Comparison of ENCODE assay signal across 8 cellular contexts in the genomic region with DNA sequence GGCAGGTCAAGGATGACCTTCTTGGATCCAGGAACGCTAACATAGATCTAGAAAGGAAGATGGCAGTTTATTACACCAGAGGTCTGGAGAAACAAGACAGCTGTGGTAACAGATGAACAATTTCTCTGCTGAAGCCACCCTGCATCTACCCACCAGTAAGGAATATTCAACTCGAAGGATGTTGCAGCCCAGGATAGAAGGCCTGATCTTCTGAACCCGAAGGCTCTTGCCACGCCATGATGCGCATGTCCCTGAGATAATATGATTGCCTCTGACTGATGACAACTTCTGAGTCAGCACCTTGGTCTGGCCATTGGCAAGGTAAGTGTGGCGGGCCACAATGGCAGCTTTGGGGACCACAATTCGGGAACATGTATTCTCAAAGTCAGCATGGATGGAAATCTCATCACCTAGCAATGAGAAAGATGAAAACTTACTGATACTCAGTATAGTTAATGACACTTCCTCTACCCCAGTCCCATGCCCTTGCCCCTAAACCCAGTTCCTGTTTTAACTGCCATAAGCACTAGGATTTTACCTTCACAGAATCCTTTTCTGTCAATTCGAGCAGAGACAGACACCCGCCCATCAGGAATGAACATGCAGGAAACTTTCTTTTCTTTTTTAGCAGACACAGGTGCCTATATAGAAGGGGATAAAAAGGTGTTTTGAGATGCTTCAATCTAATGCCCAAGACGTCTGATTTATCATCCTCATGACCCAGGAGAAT. TPM values are rescaled to one million over a fixed set of nuclear protein-coding genes. Genes with fewer than 3 reads are reported as not detected.
DNase-seq lines count a peak whose midpoint lies in the region; ATAC-seq and TF ChIP-seq lines count a peak whose summit lies in the region.

No MANE protein-coding gene starts in this region.

- no peak overlapping the region for H3K4ac ChIP-seq in trophoblast cell (ENCODE audit: low read depth, low read length)

- no peak overlapping the region for H2AK5ac ChIP-seq in trophoblast cell (ENCODE audit: low read length)

- H3K14ac ChIP-seq in trophoblast cell (ENCODE audit: low read length): no peak overlapping the region

- H4K8ac ChIP-seq in trophoblast cell (ENCODE audit: low read depth, low read length): no peak overlapping the region

- ATAC-seq in PC-3 (no peak), HG02852 (IDR thresholded peaks at IDR 0.05; ENCODE audit: unreplicated experiment) (no peak), HG03108 (IDR thresholded peaks at IDR 0.05; ENCODE audit: unreplicated experiment) (no peak)

- POLR2A ChIA-PET in PC-3 (lab: Charles Lee; ENCODE audit: unreplicated experiment): no interaction called here

- CTCF ChIA-PET in PC-3 (lab: Charles Lee): no interaction called here

- H3K79me2 ChIP-seq in PC-3 (ENCODE audit: low read length): peaks cover 44% of the 10 kb centered on the region
- no peaks in the 10 kb centered on the region for H3K79me2 ChIP-seq in trophoblast cell (ENCODE audit: control insufficient read depth, insufficient read depth, low read length, poor library complexity)

- H3K27ac ChIP-seq in PC-3 (ENCODE audit: low read length) (no peak overlapping the region), brain microvascular endothelial cell (no peak overlapping the region), mucosa of rectum (ENCODE audit: low read depth in 2 of 2, low read length in 2 of 2) (peak overlapping the region; percentile 95 to 99), trophoblast cell (ENCODE audit: low read depth, low read length) (no peak overlapping the region)

- intact Hi-C loops in PC-3 (cut with micrococcal nuclease): no loop called here

- peaks cover 6% of the 10 kb centered on the region for H3K79me1 ChIP-seq in trophoblast cell (ENCODE audit: low read length)

- H2BK12ac ChIP-seq in trophoblast cell (ENCODE audit: low read length): no peak overlapping the region

- peaks cover 40% of the 10 kb centered on the region for H3K36me3 ChIP-seq in ES-I3 (ENCODE audit: insufficient read depth, low read length)
- peaks cover 34% of the 10 kb centered on the region for H3K36me3 ChIP-seq in PC-3 (ENCODE audit: low read depth, low read length)
- peaks cover 30% of the 10 kb centered on the region for H3K36me3 ChIP-seq in brain microvascular endothelial cell (replicated peaks)
- peaks cover 36 to 40% of the 10 kb centered on the region in 2 donors for H3K36me3 ChIP-seq in mucosa of rectum (ENCODE audit: control insufficient read depth in 2 of 2, insufficient read depth in 2 of 2, low read length in 2 of 2)
- H3K36me3 ChIP-seq in trophoblast cell (ENCODE audit: control insufficient read depth in 1 of 2, insufficient read depth in 2 of 2, low read length in 2 of 2): peaks cover 6 to 8% of the 10 kb centered on the region in 2 experiments

- TF ChIP-seq CTCF in PC-3 (conservative IDR thresholded peaks at IDR 0.05; ENCODE audit: low read depth, low read length) (no peak), brain microvascular endothelial cell (IDR thresholded peaks at IDR 0.05; ENCODE audit: low read depth, low read length, missing control alignments) (no peak)

- H3K4me2 ChIP-seq in PC-3 (ENCODE audit: low read length): peak overlapping the region; percentile 98
- H3K4me2 ChIP-seq in trophoblast cell (ENCODE audit: low read length): no peak overlapping the region

- H3K4me1 ChIP-seq in ES-I3 (ENCODE audit: insufficient read depth, low read length) (peaks cover 29% of the 10 kb centered on the region), PC-3 (ENCODE audit: insufficient read depth, low read length) (peaks cover 38% of the 10 kb centered on the region), mucosa of rectum (ENCODE audit: control insufficient read depth in 2 of 2, insufficient read depth in 2 of 2, low read length in 2 of 2) (peaks cover 43 to 51% of the 10 kb centered on the region in 2 donors), trophoblast cell (ENCODE audit: control insufficient read depth in 1 of 2, insufficient read depth in 2 of 2, low read length in 2 of 2) (peaks cover 9 to 24% of the 10 kb centered on the region in 2 experiments)

- DNase-seq in PC-3 (no peak), brain microvascular endothelial cell (no peak), trophoblast cell (no peak), DMS79 (lab: John Stamatoyannopoulos, UW) (no peak)

- H4K91ac ChIP-seq in trophoblast cell (ENCODE audit: low read depth, low read length): no peak overlapping the region

- peaks cover 9% of the 10 kb centered on the region for H3F3A ChIP-seq in PC-3 (ENCODE audit: low read length, unreplicated experiment)

- H2AFZ ChIP-seq in PC-3 (ENCODE audit: low read length) (no peak overlapping the region), trophoblast cell (ENCODE audit: insufficient read depth, low read length, poor library complexity) (no peak overlapping the region)

- no peaks in the 10 kb centered on the region for H3K27me3 ChIP-seq in PC-3 (ENCODE audit: low read length)
- no peaks in the 10 kb centered on the region for H3K27me3 ChIP-seq in brain microvascular endothelial cell (replicated peaks)
- no peaks in the 10 kb centered on the region for H3K27me3 ChIP-seq in mucosa of rectum (ENCODE audit: control insufficient read depth in 2 of 2, insufficient read depth in 2 of 2, low read length in 2 of 2)
- H3K27me3 ChIP-seq in trophoblast cell (ENCODE audit: insufficient read depth, low read length): no peaks in the 10 kb centered on the region

- no peaks in the 10 kb centered on the region for H3K9me2 ChIP-seq in PC-3 (replicated peaks; ENCODE audit: low read length)

- no peak overlapping the region for H3K18ac ChIP-seq in trophoblast cell (ENCODE audit: low read length)

- no CpG with 5 or more reads among the region's 10 CpGs for WGBS in trophoblast cell (ENCODE audit: extremely low coverage, insufficient coverage, insufficient read length)

- H2BK120ac ChIP-seq in trophoblast cell (ENCODE audit: insufficient read depth, low read length, poor library complexity): no peak overlapping the region

- H2BK5ac ChIP-seq in trophoblast cell (ENCODE audit: low read depth, low read length, poor library complexity): no peak overlapping the region

- no peak overlapping the region for H3K23ac ChIP-seq in trophoblast cell (ENCODE audit: low read length)

- peaks cover 34% of the 10 kb centered on the region for H4K20me1 ChIP-seq in PC-3 (ENCODE audit: low read length)

- in situ Hi-C loops in brain microvascular endothelial cell (cut with HindIII; ENCODE audit: low pct_ligation_motif_present, low sequenced_read_pairs): no loop called here

- H3K9ac ChIP-seq in ES-I3 (ENCODE audit: low read depth, low read length) (peak overlapping the region; percentile 99; the same call in 1 of the 2 replicates), PC-3 (ENCODE audit: low read length) (peak overlapping the region; percentile 94), mucosa of rectum (ENCODE audit: low read depth in 1 of 2, low read length in 2 of 2) (peak overlapping the region; percentile 94 to 100), trophoblast cell (ENCODE audit: low read length) (no peak overlapping the region)

- H3K9me3 ChIP-seq in ES-I3 (ENCODE audit: control insufficient read depth, insufficient read depth, low read length) (no peaks in the 10 kb centered on the region), PC-3 (ENCODE audit: low read length) (no peaks in the 10 kb centered on the region), mucosa of rectum (ENCODE audit: control insufficient read depth in 2 of 2, low read length in 2 of 2) (no peaks in the 10 kb centered on the region), trophoblast cell (ENCODE audit: insufficient read depth, low read depth, low read length) (no peaks in the 10 kb centered on the region)

- H3K4me3 ChIP-seq in PC-3 (ENCODE audit: low read length) (peak overlapping the region; percentile 99), brain microvascular endothelial cell (ENCODE audit: low read depth, low read length) (peak overlapping the region; percentile 88), mucosa of rectum (ENCODE audit: low read length in 2 of 2) (peak overlapping the region; percentile 98 to 100), trophoblast cell (ENCODE audit: low read depth, low read length) (no peak overlapping the region)

- no peak overlapping the region for H4K12ac ChIP-seq in trophoblast cell (ENCODE audit: low read depth, low read length)

- BruUV-seq in PC-3 (replicated peaks; lab: Mats Ljungman, UMichigan): no TSS peak

RNA-seq across cellular contexts. Expression of a gene that starts 1.8 kb away (rescaled TPM):
- total RNA-seq in PC-3 (2014; rRNA removed): 45.3 and 66.6 TPM in 2 replicates
- polyA plus RNA-seq in trophoblast cell (2013): 15.9 and 17.2 TPM in 2 replicates

RNA-seq across cellular contexts. Expression of a gene that starts 27.0 kb away (rescaled TPM):
- total RNA-seq in PC-3 (2014; rRNA removed): not detected in 2 replicates
- 0.01 and 0.03 TPM in 2 replicates for polyA plus RNA-seq in trophoblast cell (2013)

RNA-seq across cellular contexts. Expression of a gene that starts 30.1 kb away (rescaled TPM):
- total RNA-seq in PC-3 (2014; rRNA removed): 3.7 and 8.4 TPM in 2 replicates
- polyA plus RNA-seq in trophoblast cell (2013): 5.4 and 7.0 TPM in 2 replicates

RNA-seq across cellular contexts. Expression of a gene that starts 30.2 kb away (rescaled TPM):
- total RNA-seq in PC-3 (2014; rRNA removed): 0.29 and 2.8 TPM in 2 replicates
- 0.08 and 0.11 TPM in 2 replicates for polyA plus RNA-seq in trophoblast cell (2013)

RNA-seq across cellular contexts. Expression of a gene that starts 36.7 kb away (rescaled TPM):
- total RNA-seq in PC-3 (2014; rRNA removed): 12.5 and 13.6 TPM in 2 replicates
- polyA plus RNA-seq in trophoblast cell (2013): 2.1 and 2.2 TPM in 2 replicates

Comparison
In these comparisons a context has a peak if more than half of its experiments do, and no peak if none do; other contexts are left out.
1. H3K27ac ChIP-seq: peak in mucosa of rectum (2 of 2); none in PC-3 (single experiment), brain microvascular endothelial cell (single experiment) and trophoblast cell (single experiment).